Comparison of ENCODE assay signal across 21 cellular contexts in the genomic region with DNA sequence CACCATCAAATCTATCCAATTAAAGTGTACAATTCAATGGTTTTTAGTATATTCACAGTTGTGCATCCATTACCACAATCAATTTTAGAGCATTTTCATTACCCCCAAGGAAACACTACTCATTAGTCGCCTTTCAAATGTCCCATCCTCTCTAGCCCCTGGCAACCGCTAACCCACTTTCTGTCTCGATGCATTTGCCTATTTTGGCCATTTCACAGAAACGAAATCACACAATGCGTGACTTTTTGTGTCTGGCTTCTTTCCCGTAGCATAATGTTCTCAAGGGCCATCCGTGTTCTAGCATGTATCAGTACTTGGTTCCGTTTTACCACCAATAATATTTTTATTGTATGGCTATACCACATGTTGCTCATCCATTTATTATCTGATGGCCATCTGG. TPM values are rescaled to one million over a fixed set of nuclear protein-coding genes. Genes with fewer than 3 reads are reported as not detected.
"Had no signal": no experiment of that assay in that cellular context is flagged by ENCODE, and none has a peak within 500 bp of the region (broad histone marks: within the 10 kb centered on the region; RNA-seq: fewer than 3 reads in every experiment).

No MANE protein-coding gene starts in this region.

- H3K27me3 Mint-ChIP-seq: effector memory CD8-positive, alpha-beta T cell; naive B cell; naive thymus-derived CD8-positive, alpha-beta T cell had no signal

- H3K9me3 Mint-ChIP-seq: effector memory CD8-positive, alpha-beta T cell; endodermal cell; immature natural killer cell; naive B cell; naive thymus-derived CD8-positive, alpha-beta T cell had no signal

- H3K4me3 Mint-ChIP-seq: effector memory CD8-positive, alpha-beta T cell; endodermal cell; immature natural killer cell; mesothelial cell of epicardium; naive B cell; naive thymus-derived CD8-positive, alpha-beta T cell had no signal

- H3K36me3 ChIP-seq: esophagus muscularis mucosa, gastroesophageal sphincter, heart left ventricle, left lung, lower lobe of right lung had no signal

- H3K27ac ChIP-seq: coronary artery, esophagus muscularis mucosa, foreskin keratinocyte, gastroesophageal sphincter, heart left ventricle, hepatocyte, left lung, lower lobe of right lung had no signal

- H2AFZ ChIP-seq: hepatocyte had no signal

- H3K4me2 ChIP-seq: hepatocyte had no signal

- H3K4me1 ChIP-seq: foreskin keratinocyte, lower lobe of right lung had no signal

- H3K27me3 ChIP-seq: esophagus muscularis mucosa, foreskin keratinocyte, gastroesophageal sphincter, heart left ventricle, hepatocyte, left lung had no signal

- H3K9me3 ChIP-seq: esophagus muscularis mucosa, gastroesophageal sphincter, heart left ventricle, left lung, lower lobe of right lung, mucosa of descending colon had no signal

- H3K27ac Mint-ChIP-seq: effector memory CD8-positive, alpha-beta T cell; endodermal cell; immature natural killer cell; mesothelial cell of epicardium had no signal

- H3K4me3 ChIP-seq: coronary artery, esophagus muscularis mucosa, gastroesophageal sphincter, heart left ventricle, hepatocyte, left lung, lower lobe of right lung, mucosa of descending colon had no signal

- DNase-seq: dermis blood vessel endothelial cell; effector CD8-positive, alpha-beta T cell; effector memory CD8-positive, alpha-beta T cell; endodermal cell; foreskin keratinocyte; heart left ventricle; hypothalamus; immature natural killer cell; left cardiac atrium; left lung; left ventricle myocardium superior; lower lobe of right lung; mesenchymal stem cell; mucosa of descending colon; naive B cell; naive thymus-derived CD8-positive, alpha-beta T cell had no signal

- H3K36me3 Mint-ChIP-seq: immature natural killer cell; naive thymus-derived CD8-positive, alpha-beta T cell had no signal

- H3K79me2 ChIP-seq: hepatocyte had no signal

- ATAC-seq: effector memory CD8-positive, alpha-beta T cell; foreskin keratinocyte; gastroesophageal sphincter; heart left ventricle; left cardiac atrium; left lung; left ventricle myocardium superior; lower lobe of right lung; mucosa of descending colon; naive thymus-derived CD8-positive, alpha-beta T cell had no signal

RNA-seq across cellular contexts. Expression of gene PPP1R3G, which starts 51.7 kb away (rescaled TPM):
- total RNA-seq: endodermal cell had no signal
